1 cellular context compared by ENCODE assay signal in genomic region chr1:153636312-153636711, GRCh38.
TF ChIP-seq lines count a peak whose summit lies in the region.

No MANE protein-coding gene starts in this region.

TF ChIP-seq in HCT116, 20 proteins besides CTCF, POLR2A, EP300 and RAD21 (continued from another document):
- TF ChIP-seq, protein P1, sequence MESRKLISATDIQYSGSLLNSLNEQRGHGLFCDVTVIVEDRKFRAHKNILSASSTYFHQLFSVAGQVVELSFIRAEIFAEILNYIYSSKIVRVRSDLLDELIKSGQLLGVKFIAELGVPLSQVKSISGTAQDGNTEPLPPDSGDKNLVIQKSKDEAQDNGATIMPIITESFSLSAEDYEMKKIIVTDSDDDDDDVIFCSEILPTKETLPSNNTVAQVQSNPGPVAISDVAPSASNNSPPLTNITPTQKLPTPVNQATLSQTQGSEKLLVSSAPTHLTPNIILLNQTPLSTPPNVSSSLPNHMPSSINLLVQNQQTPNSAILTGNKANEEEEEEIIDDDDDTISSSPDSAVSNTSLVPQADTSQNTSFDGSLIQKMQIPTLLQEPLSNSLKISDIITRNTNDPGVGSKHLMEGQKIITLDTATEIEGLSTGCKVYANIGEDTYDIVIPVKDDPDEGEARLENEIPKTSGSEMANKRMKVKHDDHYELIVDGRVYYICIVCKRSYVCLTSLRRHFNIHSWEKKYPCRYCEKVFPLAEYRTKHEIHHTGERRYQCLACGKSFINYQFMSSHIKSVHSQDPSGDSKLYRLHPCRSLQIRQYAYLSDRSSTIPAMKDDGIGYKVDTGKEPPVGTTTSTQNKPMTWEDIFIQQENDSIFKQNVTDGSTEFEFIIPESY (IDR thresholded peaks at IDR 0.05; ENCODE audit: extremely low read depth, insufficient replicate concordance, low read length) = no peak
- TF ChIP-seq ELF1 (IDR thresholded peaks at IDR 0.05; ENCODE audit: borderline replicate concordance, low read depth) (no peak), JUND (IDR thresholded peaks at IDR 0.05) (no peak), EZH2phosphoT487 (IDR thresholded peaks at IDR 0.05; ENCODE audit: borderline replicate concordance) (no peak), CEBPB (IDR thresholded peaks at IDR 0.05; ENCODE audit: low read depth) (no peak), FOSL1 (IDR thresholded peaks at IDR 0.05; ENCODE audit: low read depth) (no peak)
- TF ChIP-seq, protein P2, sequence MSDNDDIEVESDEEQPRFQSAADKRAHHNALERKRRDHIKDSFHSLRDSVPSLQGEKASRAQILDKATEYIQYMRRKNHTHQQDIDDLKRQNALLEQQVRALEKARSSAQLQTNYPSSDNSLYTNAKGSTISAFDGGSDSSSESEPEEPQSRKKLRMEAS (IDR thresholded peaks at IDR 0.05) = no peak
